ENCODE assay signal across 1 cellular context in genomic region chr22:20238567-20239062, GRCh38.
TF ChIP-seq lines count a peak whose summit lies in the region.

No MANE protein-coding gene starts in this region.

TF ChIP-seq in K562, 482 proteins besides CTCF, POLR2A, EP300 and RAD21 (continued from another document):
- 0 out of 2 replicates have a peak, but pooled peaks have one; percentile 39 for TF ChIP-seq CBX1 (IDR thresholded peaks at IDR 0.05; ENCODE audit: low read depth)
- no peak for TF ChIP-seq ZNF589 (CRISPR knock-in tag; IDR thresholded peaks at IDR 0.05; ENCODE audit: low read depth)
- no peak for TF ChIP-seq RFX7 (CRISPR knock-in tag; IDR thresholded peaks at IDR 0.05)
- no peak for TF ChIP-seq CCAR2 (IDR thresholded peaks at IDR 0.05; ENCODE audit: low read depth, low read length)
- no peak for TF ChIP-seq ZNF143 (CRISPR knock-in tag; IDR thresholded peaks at IDR 0.05)
- no peak for TF ChIP-seq FOXP4 (CRISPR knock-in tag; IDR thresholded peaks at IDR 0.05; ENCODE audit: borderline replicate concordance)
- no peak for TF ChIP-seq ZFP1 (CRISPR knock-in tag; IDR thresholded peaks at IDR 0.05)
- no peak for TF ChIP-seq ZNF561 (CRISPR knock-in tag; conservative IDR thresholded peaks at IDR 0.05)
- peak; percentile 35 for TF ChIP-seq ZFP36 (IDR thresholded peaks at IDR 0.05; ENCODE audit: low read depth, low read length, partially characterized antibody)
- peak; percentile 11 to 69; a peak in 2 of 4 replicates for TF ChIP-seq RCOR1 (IDR thresholded peaks at IDR 0.05; ENCODE audit: borderline replicate concordance in 1 of 2, low read depth in 2 of 2, low read length in 2 of 2)
- 0 out of 2 replicates have a peak, but pooled peaks have one; percentile 11 for TF ChIP-seq E2F3 (CRISPR knock-in tag; IDR thresholded peaks at IDR 0.05)
- TF ChIP-seq KDM2B (CRISPR knock-in tag; IDR thresholded peaks at IDR 0.05), result peak; percentile 13; the same call in 1 of the 2 replicates
- no peak for TF ChIP-seq ZNF707 (CRISPR knock-in tag; conservative IDR thresholded peaks at IDR 0.05)
- no peak for TF ChIP-seq KDM1A (IDR thresholded peaks at IDR 0.05)
- TF ChIP-seq ERF (CRISPR knock-in tag; IDR thresholded peaks at IDR 0.05), result 0 out of 2 replicates have a peak, but pooled peaks have one; percentile 19
- no peak for TF ChIP-seq ZBTB33 (CRISPR knock-in tag; IDR thresholded peaks at IDR 0.05)
- TF ChIP-seq NFXL1 (CRISPR knock-in tag; IDR thresholded peaks at IDR 0.05), result no peak
- no peak for TF ChIP-seq ZNF23 (CRISPR knock-in tag; IDR thresholded peaks at IDR 0.05)
- no peak for TF ChIP-seq TCF7L2 (IDR thresholded peaks at IDR 0.05; ENCODE audit: low read depth, low read length)
- no peak for TF ChIP-seq ZKSCAN8 (CRISPR knock-in tag; IDR thresholded peaks at IDR 0.05)
- no peak for TF ChIP-seq RNF2 (IDR thresholded peaks at IDR 0.05)
- no peak for TF ChIP-seq ZNF274 (IDR thresholded peaks at IDR 0.05; ENCODE audit: borderline replicate concordance, low read depth, low read length)
- no peak for TF ChIP-seq RBM39 (optimal IDR thresholded peaks at IDR 0.05; ENCODE audit: low read depth, low read length)
TF ChIP-seq in K562: peak in this region for 67.
